19 cellular contexts compared by ENCODE assay signal in genomic region chr9:28396058-28396457, GRCh38.
DNase-seq lines count a peak whose midpoint lies in the region; ATAC-seq and TF ChIP-seq lines count a peak whose summit lies in the region.
"Had no signal": no experiment of that assay in that cellular context is flagged by ENCODE, and none has a peak within 500 bp of the region (broad histone marks: within the 10 kb centered on the region; RNA-seq: fewer than 3 reads in every experiment).

No MANE protein-coding gene starts in this region.

- intact Hi-C loops in body of pancreas (cut with DNase I), result no loop called here

- no peaks in the 10 kb centered on the region for H3K4me1 ChIP-seq in body of pancreas
- H3K4me1 ChIP-seq: A549, BLaER1 had no signal

- no peak for ATAC-seq in body of pancreas
- ATAC-seq: A549 had no signal

- no peaks in the 10 kb centered on the region for H3K9me3 ChIP-seq in body of pancreas
- H3K9me3 ChIP-seq: A549, BE2C, BLaER1 had no signal

- no peaks in the 10 kb centered on the region for H3K36me3 ChIP-seq in body of pancreas (replicated peaks in 1 of 2; ENCODE audit: insufficient read depth in 1 of 2, low read depth in 2 of 2)
- H3K36me3 ChIP-seq: BE2C, BLaER1 had no signal

- TF ChIP-seq CTCF in epithelial cell of esophagus (IDR thresholded peaks at IDR 0.05; ENCODE audit: insufficient read depth, low read depth, low read length, missing control alignments) (no peak), body of pancreas (IDR thresholded peaks at IDR 0.05) (no peak)

- H3K27me3 ChIP-seq in body of pancreas, result no peaks in the 10 kb centered on the region
- H3K27me3 ChIP-seq: BE2C, BLaER1 had no signal

- DNase-seq in NCI-H1417 (lab: John Stamatoyannopoulos, UW), result peak in 2 of 3 experiments; percentile 16 to 18
- DNase-seq in NCI-H1417 treated with DMSO at 0.1 percent for 48 hours (lab: John Stamatoyannopoulos, UW), result no peak
- peak; percentile 9 for DNase-seq in NCI-H226
- peak; percentile 7 for DNase-seq in RKO (ENCODE audit: low spot score)
- DNase-seq in epithelial cell of esophagus (ENCODE audit: low read depth), result peak; percentile 40
- DNase-seq in body of pancreas, result no peak
- DNase-seq in NCI-H2171 treated with DMSO at 0.1 percent for 48 hours (lab: John Stamatoyannopoulos, UW), result no peak
- DNase-seq in activated CD4-positive, alpha-beta T cell treated with anti-CD3 and anti-CD28 coated beads, Interleukin-2, amount 50 U/mL, for 1 hour, result no peak
- DNase-seq: BE2C; C1 segment of cervical spinal cord; CD4-positive, alpha-beta memory T cell; CD4-positive, CD25-positive, alpha-beta regulatory T cell; CD8-positive, alpha-beta memory T cell; COR-L47; DMS79 treated with DMSO at 0.1 percent for 48 hours; GF-D8 had no signal

- WGBS in body of pancreas, 2 donors, result 58 to 60% methylated on average over 4 of the region's 4 CpGs

- H3K4me3 ChIP-seq in epithelial cell of esophagus (ENCODE audit: low read length) (no peak overlapping the region), body of pancreas (no peak overlapping the region)
- H3K4me3 ChIP-seq: A549, BLaER1 had no signal

- H3K27ac ChIP-seq in body of pancreas, result no peak overlapping the region
- H3K27ac ChIP-seq: 22Rv1, A549, BLaER1 had no signal

- no peak for TF ChIP-seq POLR2A in body of pancreas (IDR thresholded peaks at IDR 0.05)

Comparison
In these comparisons a context has a peak if more than half of its experiments do, and no peak if none do; other contexts are left out.
1. DNase-seq: peak in NCI-H1417 (2 of 3), NCI-H226 (single experiment), RKO (single experiment) and epithelial cell of esophagus (single experiment); none in NCI-H1417 treated with DMSO at 0.1 percent for 48 hours (single experiment), body of pancreas (0 of 4), NCI-H2171 treated with DMSO at 0.1 percent for 48 hours (single experiment) and activated CD4-positive, alpha-beta T cell treated with anti-CD3 and anti-CD28 coated beads, Interleukin-2, amount 50 U/mL, for 1 hour (single experiment).